In genomic region chr5:157217289-157218024, GRCh38 we compare ENCODE assay signal across 12 cellular contexts. TPM values are rescaled to one million over a fixed set of nuclear protein-coding genes. Genes with fewer than 3 reads are reported as not detected.
DNase-seq lines count a peak whose midpoint lies in the region; ATAC-seq, FAIRE-seq and TF ChIP-seq lines count a peak whose summit lies in the region.
"Had no signal": no experiment of that assay in that cellular context is flagged by ENCODE, and none has a peak within 500 bp of the region (broad histone marks: within the 10 kb centered on the region; RNA-seq: fewer than 3 reads in every experiment).

No MANE protein-coding gene starts in this region.

- intact Hi-C loops in CD8-positive, alpha-beta T cell (cut with DNase I, micrococcal nuclease): loop anchor here in 1 of 2 experiments (2.0 to 5.0 kb wide), 2 partner anchors 15 to 35 kb away; no protein-coding TSS in a partner anchor

- ATAC-seq in CD8-positive, alpha-beta T cell: no peak
- ATAC-seq in activated CD4-positive, CD25-positive, alpha-beta regulatory T cell treated with anti-CD3 and anti-CD28 coated beads, Interleukin-2, amount 50 U/mL, for 24 hours: peak; percentile 6 to 7
- ATAC-seq: right lobe of liver had no signal

- CTCF ChIA-PET in CD8-positive, alpha-beta T cell (lab: Charles Lee): interaction anchor here (0.6 to 3.6 kb wide), 11 partner anchors 13 to 74 kb away, joined by 3 to 18 read pairs (median 6); partner anchors contain the start of gene MED7

- peaks cover 98% of the 10 kb centered on the region for H3K36me3 Mint-ChIP-seq in CD8-positive, alpha-beta T cell
- peaks cover 63% of the 10 kb centered on the region for H3K36me3 Mint-ChIP-seq in activated naive CD4-positive, alpha-beta T cell treated with anti-CD3 and anti-CD28 coated beads, Interleukin-2, amount 50 U/mL, for 24 hours

- no peaks in the 10 kb centered on the region for H3K27me3 ChIP-seq in CD8-positive, alpha-beta T cell (ENCODE audit: insufficient read depth, low read length)
- H3K27me3 ChIP-seq: colonic mucosa, right lobe of liver had no signal

- H3K4me3 Mint-ChIP-seq in CD8-positive, alpha-beta T cell: peak overlapping the region; percentile 65
- H3K4me3 Mint-ChIP-seq in activated naive CD4-positive, alpha-beta T cell treated with anti-CD3 and anti-CD28 coated beads, Interleukin-2, amount 50 U/mL, for 24 hours: peak overlapping the region; percentile 76

- H3K27ac ChIP-seq in CD8-positive, alpha-beta T cell (ENCODE audit: low read depth, low read length): peak overlapping the region; percentile 39
- H3K27ac ChIP-seq: C4-2B, colonic mucosa, right lobe of liver had no signal

- no peaks in the 10 kb centered on the region for H3K9me3 Mint-ChIP-seq in CD8-positive, alpha-beta T cell
- H3K9me3 Mint-ChIP-seq in activated naive CD4-positive, alpha-beta T cell treated with anti-CD3 and anti-CD28 coated beads, Interleukin-2, amount 50 U/mL, for 24 hours: no peaks in the 10 kb centered on the region

- H3K27me3 Mint-ChIP-seq in CD8-positive, alpha-beta T cell (ENCODE audit: low read depth): no peaks in the 10 kb centered on the region
- H3K27me3 Mint-ChIP-seq in activated naive CD4-positive, alpha-beta T cell treated with anti-CD3 and anti-CD28 coated beads, Interleukin-2, amount 50 U/mL, for 24 hours: no peaks in the 10 kb centered on the region

- peaks cover 76% of the 10 kb centered on the region for H3K36me3 ChIP-seq in CD8-positive, alpha-beta T cell (ENCODE audit: insufficient read depth, low read length)
- H3K36me3 ChIP-seq: colonic mucosa, right lobe of liver had no signal

- POLR2A ChIA-PET in CD8-positive, alpha-beta T cell (lab: Charles Lee): interaction anchor here (0.7 to 6.8 kb wide), 20 partner anchors 10 to 90 kb away, joined by 3 to 87 read pairs (median 8); partner anchors contain the start of genes ITK and MED7

- H3K4me1 Mint-ChIP-seq in CD8-positive, alpha-beta T cell (ENCODE audit: low read depth): peaks cover 96% of the 10 kb centered on the region
- H3K4me1 Mint-ChIP-seq in activated naive CD4-positive, alpha-beta T cell treated with anti-CD3 and anti-CD28 coated beads, Interleukin-2, amount 50 U/mL, for 24 hours: peaks cover 96% of the 10 kb centered on the region

- peak overlapping the region; percentile 90 for H3K27ac Mint-ChIP-seq in CD8-positive, alpha-beta T cell
- peak overlapping the region; percentile 96 for H3K27ac Mint-ChIP-seq in activated naive CD4-positive, alpha-beta T cell treated with anti-CD3 and anti-CD28 coated beads, Interleukin-2, amount 50 U/mL, for 24 hours

- peak overlapping the region; percentile 5 for H3K4me3 ChIP-seq in CD8-positive, alpha-beta T cell (ENCODE audit: low read depth, low read length)
- H3K4me3 ChIP-seq: colonic mucosa, right lobe of liver had no signal

- no peak for TF ChIP-seq CTCF in CD8-positive, alpha-beta T cell (IDR thresholded peaks at IDR 0.05)

- H3K4me1 ChIP-seq in CD8-positive, alpha-beta T cell (ENCODE audit: insufficient read depth, low read length): peaks cover 96% of the 10 kb centered on the region
- H3K4me1 ChIP-seq: colonic mucosa, right lobe of liver had no signal

- FAIRE-seq in HTR-8/SVneo (lab: Jason Lieb, UNC): no peak

- peak in 3 of 7 experiments; percentile 26 to 63 (median 46) for DNase-seq in CD8-positive, alpha-beta T cell
- peak; percentile 67 for DNase-seq in stimulated activated CD4-positive, alpha-beta T cell treated with anti-CD3 and anti-CD28 coated beads, Interleukin-15, amount 100 ng/mL, for 24 hours
- DNase-seq in SIG-M5 treated with dmso at 0.1 percent for 504 hours (lab: John Stamatoyannopoulos, UW; ENCODE audit: unreplicated experiment): no peak
- no peak for DNase-seq in dermis blood vessel endothelial cell
- DNase-seq in islet precursor cell: no peak
- no peak for DNase-seq in HTR-8/SVneo (ENCODE audit: insufficient read length, low spot score)
- DNase-seq: colonic mucosa, right lobe of liver had no signal

- H3K9me3 ChIP-seq in CD8-positive, alpha-beta T cell (ENCODE audit: low read length): no peaks in the 10 kb centered on the region
- H3K9me3 ChIP-seq: colonic mucosa, right lobe of liver had no signal

RNA-seq across cellular contexts. Expression of gene ITK, which starts 36.8 kb away (rescaled TPM):
- 100 to 1,000 TPM; 222 to 231 TPM for total RNA-seq in CD8-positive, alpha-beta T cell
- not detected in 2 replicates for total RNA-seq in dermis blood vessel endothelial cell

RNA-seq across cellular contexts. Expression of gene CYFIP2, which starts 48.5 kb away (rescaled TPM):
- 100 to 1,000 TPM; 270 to 304 TPM for total RNA-seq in CD8-positive, alpha-beta T cell
- 11.7 and 12.6 TPM in 2 replicates for total RNA-seq in dermis blood vessel endothelial cell

RNA-seq across cellular contexts. Expression of gene GARIN3, which starts 51.4 kb away (rescaled TPM):
- total RNA-seq in CD8-positive, alpha-beta T cell: not detected
- not detected in 2 replicates for total RNA-seq in dermis blood vessel endothelial cell
- total RNA-seq: colonic mucosa, mesenteric fat pad, right lobe of liver had no signal

Comparison
In these comparisons a context has a peak if more than half of its experiments do, and no peak if none do; other contexts are left out.
1. RNA of gene ITK, which starts 36.8 kb away (total RNA-seq): 222 to 231 TPM in CD8-positive, alpha-beta T cell; not detected in dermis blood vessel endothelial cell; every median in the first group is over 100 times any median in the second.
2. RNA of gene CYFIP2, which starts 48.5 kb away (total RNA-seq): 270 to 304 TPM in CD8-positive, alpha-beta T cell; 11.7 to 12.6 TPM in dermis blood vessel endothelial cell; every median in the first group is over 10 times any median in the second.